In the genomic region with DNA sequence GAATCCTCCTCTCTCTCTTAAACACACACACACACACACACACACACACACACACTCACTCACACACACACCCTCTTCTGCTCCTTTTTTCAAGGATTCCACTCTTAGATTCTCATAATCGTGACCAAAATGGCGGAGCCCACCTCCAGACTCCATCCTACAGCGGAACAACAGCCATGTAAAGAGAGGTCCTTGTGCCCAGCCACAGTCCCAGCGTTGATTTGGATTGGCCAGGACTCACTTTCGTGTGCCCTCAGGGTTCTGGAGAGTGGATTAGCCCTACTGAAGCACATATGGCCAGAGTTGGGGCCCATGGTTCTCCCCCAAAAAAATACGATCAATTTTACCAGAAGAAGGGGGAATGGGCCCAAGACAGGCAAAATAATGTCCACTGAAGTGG, we compare ENCODE assay signal across 19 cellular contexts.
DNase-seq lines count a peak whose midpoint lies in the region; ATAC-seq and TF ChIP-seq lines count a peak whose summit lies in the region.
"Had no signal": no experiment of that assay in that cellular context is flagged by ENCODE, and none has a peak within 500 bp of the region (broad histone marks: within the 10 kb centered on the region; RNA-seq: fewer than 3 reads in every experiment).

No MANE protein-coding gene starts in this region.

- no peak overlapping the region for H3K23ac ChIP-seq in neuronal stem cell (ENCODE audit: low read depth, low read length, poor library complexity)

- ATAC-seq in stimulated activated naive CD8-positive, alpha-beta T cell treated with anti-CD3 and anti-CD28 coated beads, Interleukin-15, Interleukin-2, amounts not matched to agents 100 U/mL and 50 U/mL, for 24 hours: no peak
- ATAC-seq: Right ventricle myocardium inferior had no signal

- H3K4me1 ChIP-seq in neuronal stem cell (ENCODE audit: control insufficient read depth in 2 of 2, insufficient read depth in 1 of 2, low read depth in 1 of 2, low read length in 2 of 2): peaks cover 2 to 20% of the 10 kb centered on the region in 2 donors

- no peak overlapping the region for H3K4ac ChIP-seq in neuronal stem cell (ENCODE audit: low read length)

- H3K27ac Mint-ChIP-seq in stimulated activated naive CD8-positive, alpha-beta T cell treated with anti-CD3 and anti-CD28 coated beads, Interleukin-15, Interleukin-2, amounts not matched to agents 100 ng/mL and 50 ng/mL, for 24 hours: peak overlapping the region; percentile 45
- H3K27ac Mint-ChIP-seq in activated T-helper 1 cell treated with anti-CD3 and anti-CD28 coated beads, Interleukin-12 subunit alpha, Interleukin-12 subunit beta, Interleukin-2, Interleukin-4 antibody, amounts not matched to agents 30 ng/mL and 10 ng/mL and 1 ng/mL, durations not matched to agents 14 hours and 24 hours and 36 hours: peak overlapping the region; percentile 80
- H3K27ac Mint-ChIP-seq in activated naive CD4-positive, alpha-beta T cell treated with anti-CD3 and anti-CD28 coated beads, Interleukin-2, amount 10 ng/mL, durations not matched to agents 7 days and 5 days: no peak overlapping the region
- H3K27ac Mint-ChIP-seq: activated naive CD4-positive, alpha-beta T cell treated with anti-CD3 and anti-CD28 coated beads, Interleukin-2, amount 50 U/mL, for 24 hours; H9 had no signal

- CTCF ChIA-PET in activated naive CD4-positive, alpha-beta T cell treated with anti-CD3 and anti-CD28 coated beads, Interleukin-2, amount 10 ng/mL, durations not matched to agents 7 days and 5 days (lab: Charles Lee): interaction anchor here (0.6 to 2.8 kb wide), 2 partner anchors 11 to 41 kb away, joined by 3 to 13 read pairs; no protein-coding TSS in a partner anchor

- DNase-seq in stimulated activated naive CD8-positive, alpha-beta T cell treated with anti-CD3 and anti-CD28 coated beads, Interleukin-15, Interleukin-2, amounts not matched to agents 100 U/mL and 50 U/mL, for 24 hours: no peak
- no peak for DNase-seq in activated T-helper 1 cell treated with anti-CD3 and anti-CD28 coated beads, Interleukin-12 subunit alpha, Interleukin-12 subunit beta, Interleukin-2, Interleukin-4 antibody, amounts not matched to agents 30 ng/mL and 10 ng/mL and 1 ng/mL, durations not matched to agents 14 hours and 24 hours and 36 hours (ENCODE audit: low spot score)
- DNase-seq in neuronal stem cell (ENCODE audit: low spot score) (no peak), NCI-H774 (lab: John Stamatoyannopoulos, UW) (no peak), foreskin fibroblast (no peak)
- no peak for DNase-seq in activated naive CD4-positive, alpha-beta T cell treated with anti-CD3 and anti-CD28 coated beads, Interleukin-2, amount 10 ng/mL, durations not matched to agents 7 days and 5 days
- DNase-seq: activated CD8-positive, alpha-beta memory T cell treated with anti-CD3 and anti-CD28 coated beads for 24 hours; activated T-cell treated with anti-CD3 and anti-CD28 coated beads, Interleukin-2, amount 50 U/mL, for 4 hours; H9; NCI-H1092; NCI-H2081; NCI-H345; NCI-H748 treated with DMSO at 0.1 percent for 48 hours; small intestine; stimulated activated CD4-positive, alpha-beta T cell treated with anti-CD3 and anti-CD28 coated beads, Interleukin-1b, Interleukin-23, amount 100 ng/mL, for 48 hours had no signal

- no peak overlapping the region for H3K27ac ChIP-seq in neuronal stem cell (replicated peaks; ENCODE audit: low read length)
- H3K27ac ChIP-seq: suprapubic skin had no signal

- H2BK120ac ChIP-seq in neuronal stem cell (ENCODE audit: low read depth, low read length): no peak overlapping the region

- no peak overlapping the region for H2BK12ac ChIP-seq in neuronal stem cell (ENCODE audit: low read length)

- intact Hi-C loops in activated T-helper 1 cell treated with anti-CD3 and anti-CD28 coated beads, Interleukin-12 subunit alpha, Interleukin-12 subunit beta, Interleukin-2, Interleukin-4 antibody, amounts not matched to agents 30 ng/mL and 10 ng/mL and 1 ng/mL, durations not matched to agents 14 hours and 24 hours and 36 hours (cut with micrococcal nuclease): loop anchor here (1.0 kb wide), 6 partner anchors 13 to 102 kb away; a partner anchor contains a TSS

- H3K4me3 ChIP-seq in neuronal stem cell (ENCODE audit: low read length in 2 of 2): no peak overlapping the region
- no peak overlapping the region for H3K4me3 ChIP-seq in foreskin fibroblast (ENCODE audit: low read depth in 1 of 2, low read length in 2 of 2)
- H3K4me3 ChIP-seq: suprapubic skin had no signal

- no peak overlapping the region for H3K4me2 ChIP-seq in neuronal stem cell (ENCODE audit: insufficient read depth, low read length, poor library complexity, severe bottlenecking)

- no peaks in the 10 kb centered on the region for H3K9me3 ChIP-seq in neuronal stem cell (replicated peaks in 1 of 2; ENCODE audit: control insufficient read depth in 2 of 2, insufficient read depth in 1 of 2, low read depth in 1 of 2, low read length in 2 of 2)
- H3K9me3 ChIP-seq: suprapubic skin had no signal

- no peak overlapping the region for H2BK5ac ChIP-seq in neuronal stem cell (ENCODE audit: low read length)

- no peaks in the 10 kb centered on the region for H3K27me3 Mint-ChIP-seq in stimulated activated naive CD8-positive, alpha-beta T cell treated with anti-CD3 and anti-CD28 coated beads, Interleukin-15, Interleukin-2, amounts not matched to agents 100 ng/mL and 50 ng/mL, for 24 hours
- H3K27me3 Mint-ChIP-seq in activated T-helper 1 cell treated with anti-CD3 and anti-CD28 coated beads, Interleukin-12 subunit alpha, Interleukin-12 subunit beta, Interleukin-2, Interleukin-4 antibody, amounts not matched to agents 30 ng/mL and 10 ng/mL and 1 ng/mL, durations not matched to agents 14 hours and 24 hours and 36 hours (ENCODE audit: insufficient read depth): no peaks in the 10 kb centered on the region
- H3K27me3 Mint-ChIP-seq in activated naive CD4-positive, alpha-beta T cell treated with anti-CD3 and anti-CD28 coated beads, Interleukin-2, amount 10 ng/mL, durations not matched to agents 7 days and 5 days: peaks cover 29% of the 10 kb centered on the region
- H3K27me3 Mint-ChIP-seq: activated naive CD4-positive, alpha-beta T cell treated with anti-CD3 and anti-CD28 coated beads, Interleukin-2, amount 50 U/mL, for 24 hours had no signal

- H3K9ac ChIP-seq in neuronal stem cell (ENCODE audit: low read depth, low read length, poor library complexity): no peak overlapping the region

- H2BK15ac ChIP-seq in neuronal stem cell (ENCODE audit: low read length): peak overlapping the region; percentile 47

- no peak overlapping the region for H2AFZ ChIP-seq in neuronal stem cell (ENCODE audit: low read length)

- H3K79me1 ChIP-seq in neuronal stem cell (ENCODE audit: low read depth, low read length): no peaks in the 10 kb centered on the region

- H4K8ac ChIP-seq in neuronal stem cell (ENCODE audit: low read depth, low read length): no peak overlapping the region

- H3K18ac ChIP-seq in neuronal stem cell (ENCODE audit: low read length): peak overlapping the region; percentile 29

- no peaks in the 10 kb centered on the region for H3K9me3 Mint-ChIP-seq in stimulated activated naive CD8-positive, alpha-beta T cell treated with anti-CD3 and anti-CD28 coated beads, Interleukin-15, Interleukin-2, amounts not matched to agents 100 ng/mL and 50 ng/mL, for 24 hours
- H3K9me3 Mint-ChIP-seq in activated T-helper 1 cell treated with anti-CD3 and anti-CD28 coated beads, Interleukin-12 subunit alpha, Interleukin-12 subunit beta, Interleukin-2, Interleukin-4 antibody, amounts not matched to agents 30 ng/mL and 10 ng/mL and 1 ng/mL, durations not matched to agents 14 hours and 24 hours and 36 hours: no peaks in the 10 kb centered on the region
- H3K9me3 Mint-ChIP-seq in activated naive CD4-positive, alpha-beta T cell treated with anti-CD3 and anti-CD28 coated beads, Interleukin-2, amount 10 ng/mL, durations not matched to agents 7 days and 5 days: no peaks in the 10 kb centered on the region
- H3K9me3 Mint-ChIP-seq: activated naive CD4-positive, alpha-beta T cell treated with anti-CD3 and anti-CD28 coated beads, Interleukin-2, amount 50 U/mL, for 24 hours; activated T-cell treated with anti-CD3 and anti-CD28 coated beads, Interleukin-2, amount 50 U/mL, for 4 hours; H9 had no signal

- no peaks in the 10 kb centered on the region for H3K36me3 ChIP-seq in neuronal stem cell (replicated peaks in 1 of 2; ENCODE audit: control insufficient read depth in 2 of 2, insufficient read depth in 2 of 2, low read length in 2 of 2)
- H3K36me3 ChIP-seq: suprapubic skin had no signal

- H3K27me3 ChIP-seq in neuronal stem cell (ENCODE audit: control insufficient read depth in 3 of 3, insufficient read depth in 3 of 3, low read depth in 1 of 3, low read length in 3 of 3): peaks cover 0 to 4% (median 0%) of the 10 kb centered on the region in 3 experiments
- H3K27me3 ChIP-seq: suprapubic skin had no signal

- no peak overlapping the region for H2AK5ac ChIP-seq in neuronal stem cell (ENCODE audit: low read depth, low read length)

- H3K36me3 Mint-ChIP-seq in stimulated activated naive CD8-positive, alpha-beta T cell treated with anti-CD3 and anti-CD28 coated beads, Interleukin-15, Interleukin-2, amounts not matched to agents 100 ng/mL and 50 ng/mL, for 24 hours (ENCODE audit: low read depth): no peaks in the 10 kb centered on the region
- H3K36me3 Mint-ChIP-seq in activated T-helper 1 cell treated with anti-CD3 and anti-CD28 coated beads, Interleukin-12 subunit alpha, Interleukin-12 subunit beta, Interleukin-2, Interleukin-4 antibody, amounts not matched to agents 30 ng/mL and 10 ng/mL and 1 ng/mL, durations not matched to agents 14 hours and 24 hours and 36 hours (ENCODE audit: low read depth): peaks cover 4% of the 10 kb centered on the region
- no peaks in the 10 kb centered on the region for H3K36me3 Mint-ChIP-seq in activated naive CD4-positive, alpha-beta T cell treated with anti-CD3 and anti-CD28 coated beads, Interleukin-2, amount 10 ng/mL, durations not matched to agents 7 days and 5 days
- H3K36me3 Mint-ChIP-seq: activated naive CD4-positive, alpha-beta T cell treated with anti-CD3 and anti-CD28 coated beads, Interleukin-2, amount 50 U/mL, for 24 hours had no signal

- no peak for TF ChIP-seq CTCF in foreskin fibroblast (IDR thresholded peaks at IDR 0.05; ENCODE audit: low read depth, low read length)

- H4K91ac ChIP-seq in neuronal stem cell (ENCODE audit: low read depth, low read length, poor library complexity): no peak overlapping the region

- no peak overlapping the region for H3K4me3 Mint-ChIP-seq in stimulated activated naive CD8-positive, alpha-beta T cell treated with anti-CD3 and anti-CD28 coated beads, Interleukin-15, Interleukin-2, amounts not matched to agents 100 ng/mL and 50 ng/mL, for 24 hours
- no peak overlapping the region for H3K4me3 Mint-ChIP-seq in activated T-helper 1 cell treated with anti-CD3 and anti-CD28 coated beads, Interleukin-12 subunit alpha, Interleukin-12 subunit beta, Interleukin-2, Interleukin-4 antibody, amounts not matched to agents 30 ng/mL and 10 ng/mL and 1 ng/mL, durations not matched to agents 14 hours and 24 hours and 36 hours
- H3K4me3 Mint-ChIP-seq in activated naive CD4-positive, alpha-beta T cell treated with anti-CD3 and anti-CD28 coated beads, Interleukin-2, amount 10 ng/mL, durations not matched to agents 7 days and 5 days: no peak overlapping the region
- H3K4me3 Mint-ChIP-seq: activated naive CD4-positive, alpha-beta T cell treated with anti-CD3 and anti-CD28 coated beads, Interleukin-2, amount 50 U/mL, for 24 hours; activated T-cell treated with anti-CD3 and anti-CD28 coated beads, Interleukin-2, amount 50 U/mL, for 4 hours; H9 had no signal

- WGBS in neuronal stem cell (ENCODE audit: extremely low coverage in 2 of 2, insufficient read length in 2 of 2, insufficient replicate concordance in 1 of 2), 2 donors: no CpG with 5 or more reads among the region's 6 CpGs

- no peak overlapping the region for H3K14ac ChIP-seq in neuronal stem cell (ENCODE audit: low read length)

- H3K4me1 Mint-ChIP-seq in stimulated activated naive CD8-positive, alpha-beta T cell treated with anti-CD3 and anti-CD28 coated beads, Interleukin-15, Interleukin-2, amounts not matched to agents 100 ng/mL and 50 ng/mL, for 24 hours (ENCODE audit: low read depth): peaks cover 43% of the 10 kb centered on the region
- H3K4me1 Mint-ChIP-seq in activated T-helper 1 cell treated with anti-CD3 and anti-CD28 coated beads, Interleukin-12 subunit alpha, Interleukin-12 subunit beta, Interleukin-2, Interleukin-4 antibody, amounts not matched to agents 30 ng/mL and 10 ng/mL and 1 ng/mL, durations not matched to agents 14 hours and 24 hours and 36 hours (ENCODE audit: low read depth): peaks cover 77% of the 10 kb centered on the region
- H3K4me1 Mint-ChIP-seq in activated naive CD4-positive, alpha-beta T cell treated with anti-CD3 and anti-CD28 coated beads, Interleukin-2, amount 10 ng/mL, durations not matched to agents 7 days and 5 days: peaks cover 14% of the 10 kb centered on the region
